16 cellular contexts compared by ENCODE assay signal in genomic region chr9:32247173-32247572, GRCh38.
"Had no signal": no experiment of that assay in that cellular context is flagged by ENCODE, and none has a peak within 500 bp of the region (broad histone marks: within the 10 kb centered on the region; RNA-seq: fewer than 3 reads in every experiment).

No MANE protein-coding gene starts in this region.

- H3K9me3 ChIP-seq: heart right ventricle, neutrophil, right atrium auricular region, stomach had no signal

- ATAC-seq: heart right ventricle, left ventricle myocardium superior had no signal

- DNase-seq: effector CD4-positive, alpha-beta T cell; endodermal cell; erythroblast; heart right ventricle; islet precursor cell; left ventricle myocardium superior; mesenchymal stem cell; naive B cell; small intestine; stimulated activated CD4-positive, alpha-beta T cell treated with anti-CD3 and anti-CD28 coated beads, Interleukin-12 subunit alpha, Interleukin-12 subunit beta, amount 100 ng/mL, for 4 hours; stimulated activated naive CD4-positive, alpha-beta T cell; stomach had no signal

- H3K36me3 ChIP-seq: heart right ventricle, neutrophil, right atrium auricular region, stomach had no signal

- H3K27me3 ChIP-seq: heart right ventricle, neutrophil, right atrium auricular region, stomach had no signal

- H3K4me1 ChIP-seq: heart right ventricle, right atrium auricular region had no signal

- H3K4me3 ChIP-seq: coronary artery, heart right ventricle, lung, right atrium auricular region, stomach had no signal

- H3K27ac ChIP-seq: coronary artery, heart right ventricle, neutrophil, right atrium auricular region, stomach had no signal
